ENCODE assay signal across 8 cellular contexts in genomic region chr17:72118588-72119279, GRCh38. TPM values are rescaled to one million over a fixed set of nuclear protein-coding genes. Genes with fewer than 3 reads are reported as not detected.
DNase-seq lines count a peak whose midpoint lies in the region; ATAC-seq and TF ChIP-seq lines count a peak whose summit lies in the region.

No MANE protein-coding gene starts in this region.

- H3K36me3 ChIP-seq in suprapubic skin (peaks cover 3% of the 10 kb centered on the region), ovary (no peaks in the 10 kb centered on the region)

- no peak for ATAC-seq in GM19397 (IDR thresholded peaks at IDR 0.05; ENCODE audit: unreplicated experiment)

- H3K4me1 ChIP-seq in suprapubic skin (peaks cover 66% of the 10 kb centered on the region), ovary (ENCODE audit: insufficient read depth) (peaks cover 3% of the 10 kb centered on the region)

- H3K4me3 ChIP-seq in suprapubic skin = peak overlapping the region; percentile 61
- no peak overlapping the region for H3K4me3 ChIP-seq in ovary

- no peak for TF ChIP-seq EP300 in suprapubic skin (IDR thresholded peaks at IDR 0.05)
- TF ChIP-seq EP300 in ovary (IDR thresholded peaks at IDR 0.05) = no peak

- H3K27ac ChIP-seq in suprapubic skin (peak overlapping the region; percentile 54), ovary (no peak overlapping the region)

- TF ChIP-seq CTCF in suprapubic skin (IDR thresholded peaks at IDR 0.05) (peak; percentile 83 to 87), ovary (IDR thresholded peaks at IDR 0.05) (no peak)

- H3K27me3 ChIP-seq in suprapubic skin = peaks cover 97% of the 10 kb centered on the region
- H3K27me3 ChIP-seq in ovary = no peaks in the 10 kb centered on the region

- 10% methylated on average over 18 of the region's 18 CpGs for WGBS in suprapubic skin
- WGBS in ovary, 3 donors = 7 to 10% (median 7%) methylated on average over 18 of the region's 18 CpGs

- H3K9me3 ChIP-seq in suprapubic skin = no peaks in the 10 kb centered on the region
- no peaks in the 10 kb centered on the region for H3K9me3 ChIP-seq in ovary

- intact Hi-C loops in ovary (cut with DNase I) = no loop called here

- DNase-seq in DMS 273 treated with DMSO at 0.1 percent for 48 hours (lab: John Stamatoyannopoulos, UW) (peak; percentile 34), HK-2 (ENCODE audit: unreplicated experiment) (peak; percentile 64), OCI-M1 (lab: John Stamatoyannopoulos, UW) (peak; percentile 56), cerebellum (ENCODE audit: low spot score) (peak; percentile 47), kidney glomerular epithelial cell (lab: John Stamatoyannopoulos, UW) (peak; percentile 77), suprapubic skin (ENCODE audit: low spot score in 2 of 2) (peak in 1 of 2 donors; percentile 83), ovary (no peak)

- TF ChIP-seq POLR2A in suprapubic skin (IDR thresholded peaks at IDR 0.05) (no peak), ovary (IDR thresholded peaks at IDR 0.05) (no peak)

RNA-seq across cellular contexts. Expression of gene SOX9, which starts 2.1 kb away (rescaled TPM):
- total RNA-seq in cerebellum = 22.3 TPM
- total RNA-seq in suprapubic skin = 10 to 100 TPM; 30.0 to 52.3 (median 42.9) TPM
- total RNA-seq in ovary = 10 to 100 TPM in 1 of 7 donors, 1 to 10 TPM in 3, under 1 TPM in 2, not detected in 1; 0.10 to 21.6 (median 1.9) TPM
- polyA plus RNA-seq in ovary = 1 to 10 TPM in 1 of 2 donors, under 1 TPM in 1; 0.12 to 1.3 TPM

Comparison
In these comparisons a context has a peak if more than half of its experiments do, and no peak if none do; other contexts are left out.
1. DNase-seq: peak in DMS 273 treated with DMSO at 0.1 percent for 48 hours (single experiment), HK-2 (single experiment), OCI-M1 (single experiment), cerebellum (single experiment) and kidney glomerular epithelial cell (single experiment); none in ovary (0 of 5).
2. CTCF ChIP-seq: peak in suprapubic skin (2 of 2); none in ovary (0 of 3).